In genomic region chr2:113157897-113158753, GRCh38 we compare ENCODE assay signal across 9 cellular contexts. TPM values are rescaled to one million over a fixed set of nuclear protein-coding genes. Genes with fewer than 3 reads are reported as not detected.
DNase-seq lines count a peak whose midpoint lies in the region; ATAC-seq and TF ChIP-seq lines count a peak whose summit lies in the region.
"Had no signal": no experiment of that assay in that cellular context is flagged by ENCODE, and none has a peak within 500 bp of the region (broad histone marks: within the 10 kb centered on the region; RNA-seq: fewer than 3 reads in every experiment).

No MANE protein-coding gene starts in this region.

- peaks cover 22% of the 10 kb centered on the region for H3K4me1 ChIP-seq in Caco-2
- peaks cover 14 to 28% of the 10 kb centered on the region in 2 donors for H3K4me1 ChIP-seq in naive thymus-derived CD4-positive, alpha-beta T cell (ENCODE audit: control insufficient read depth in 2 of 2, insufficient read depth in 2 of 2, low read length in 2 of 2)

- no peak for DNase-seq in Caco-2
- no peak for DNase-seq in chondrocyte (ENCODE audit: low spot score)
- no peak for DNase-seq in naive thymus-derived CD4-positive, alpha-beta T cell
- DNase-seq in DMS153 treated with DMSO at 0.1 percent for 48 hours (lab: John Stamatoyannopoulos, UW; ENCODE audit: unreplicated experiment) = no peak
- DNase-seq in NCI-H1105 (lab: John Stamatoyannopoulos, UW) = no peak

- peak overlapping the region; percentile 74 for H3K27ac ChIP-seq in naive thymus-derived CD4-positive, alpha-beta T cell (ENCODE audit: low read depth, low read length)
- H3K27ac ChIP-seq: SJSA1 had no signal

- no peaks in the 10 kb centered on the region for H3K36me3 ChIP-seq in Caco-2 (ENCODE audit: control insufficient read depth, insufficient read depth, low read length)
- H3K36me3 ChIP-seq in naive thymus-derived CD4-positive, alpha-beta T cell (ENCODE audit: control insufficient read depth in 2 of 3, insufficient read depth in 3 of 3, low read length in 3 of 3) = no peaks in the 10 kb centered on the region
- H3K36me3 ChIP-seq: SJSA1 had no signal

- H3K27me3 ChIP-seq in Caco-2 (replicated peaks; ENCODE audit: control insufficient read depth, insufficient read depth, low read length) = no peaks in the 10 kb centered on the region
- no peaks in the 10 kb centered on the region for H3K27me3 ChIP-seq in naive thymus-derived CD4-positive, alpha-beta T cell (ENCODE audit: control insufficient read depth in 2 of 2, insufficient read depth in 2 of 2, low read length in 2 of 2)

- intact Hi-C loops in Caco-2 (cut with micrococcal nuclease; ENCODE audit: unreplicated experiment) = loop anchor here (2.0 kb wide), 1 partner anchor 23 kb away; no protein-coding TSS in a partner anchor
- intact Hi-C loops in naive thymus-derived CD4-positive, alpha-beta T cell (cut with micrococcal nuclease) = loop anchor here (1.0 to 5.0 kb wide), 5 partner anchors 9 to 39 kb away; partner anchors contain the start of gene PSD4 (in 1 of the 2)

- POLR2A ChIA-PET in Caco-2 (lab: Charles Lee) = interaction anchor here (1.0 kb wide), 1 partner anchor 41 kb away, joined by 5 read pairs; no protein-coding TSS in a partner anchor
- POLR2A ChIA-PET in naive thymus-derived CD4-positive, alpha-beta T cell (lab: Charles Lee) = interaction anchor here (0.8 to 5.2 kb wide), 8 partner anchors 9 to 41 kb away, joined by 6 to 172 read pairs (median 7); partner anchors contain the start of gene PSD4

- TF ChIP-seq CTCF in Caco-2 (IDR thresholded peaks at IDR 0.05; ENCODE audit: insufficient read depth in 1 of 2, low read depth in 1 of 2, low read length in 1 of 2, severe bottlenecking in 1 of 2, unreplicated experiment in 1 of 2) (no peak), chondrocyte (IDR thresholded peaks at IDR 0.05) (no peak)

- CTCF ChIA-PET in Caco-2 (lab: Charles Lee) = interaction anchor here (1.0 to 4.7 kb wide), 4 partner anchors 19 to 198 kb away, joined by 3 to 50 read pairs (median 21); no protein-coding TSS in a partner anchor
- CTCF ChIA-PET in naive thymus-derived CD4-positive, alpha-beta T cell (lab: Charles Lee) = interaction anchor here (0.8 to 3.9 kb wide), 11 partner anchors 9 to 45 kb away, joined by 3 to 34 read pairs (median 4); partner anchors contain the start of gene PSD4

- H3K27me3 Mint-ChIP-seq in Caco-2 (ENCODE audit: insufficient read depth, unreplicated experiment) = no peaks in the 10 kb centered on the region
- H3K27me3 Mint-ChIP-seq in IgD-negative memory B cell = peaks cover 2% of the 10 kb centered on the region
- peaks cover 3% of the 10 kb centered on the region for H3K27me3 Mint-ChIP-seq in chondrocyte (ENCODE audit: low read depth)
- peaks cover 0 to 11% (median 0%) of the 10 kb centered on the region in 5 donors for H3K27me3 Mint-ChIP-seq in naive thymus-derived CD4-positive, alpha-beta T cell

- peaks cover 5% of the 10 kb centered on the region for H3K36me3 Mint-ChIP-seq in Caco-2 (ENCODE audit: insufficient read depth, unreplicated experiment)
- peaks cover 3% of the 10 kb centered on the region for H3K36me3 Mint-ChIP-seq in IgD-negative memory B cell
- H3K36me3 Mint-ChIP-seq in chondrocyte (ENCODE audit: low read depth) = no peaks in the 10 kb centered on the region
- peaks cover 0 to 3% (median 0%) of the 10 kb centered on the region in 5 donors for H3K36me3 Mint-ChIP-seq in naive thymus-derived CD4-positive, alpha-beta T cell

- H3K9me3 ChIP-seq in Caco-2 = no peaks in the 10 kb centered on the region
- H3K9me3 ChIP-seq in naive thymus-derived CD4-positive, alpha-beta T cell (ENCODE audit: control insufficient read depth in 2 of 3, low read length in 3 of 3) = no peaks in the 10 kb centered on the region
- H3K9me3 ChIP-seq: SJSA1 had no signal

- H3K4me3 ChIP-seq in Caco-2 (ENCODE audit: low read depth, low read length) = peak overlapping the region; percentile 80
- H3K4me3 ChIP-seq in naive thymus-derived CD4-positive, alpha-beta T cell (ENCODE audit: low read length) = peak overlapping the region; percentile 81
- H3K4me3 ChIP-seq: SJSA1 had no signal

- no peak for ATAC-seq in naive thymus-derived CD4-positive, alpha-beta T cell
- ATAC-seq in GM21526 (IDR thresholded peaks at IDR 0.05; ENCODE audit: low FRiP score, unreplicated experiment) (no peak), GM21360 (IDR thresholded peaks at IDR 0.05; ENCODE audit: unreplicated experiment) (no peak)

- H3K4me1 Mint-ChIP-seq in Caco-2 (ENCODE audit: low read depth, unreplicated experiment) = peaks cover 5% of the 10 kb centered on the region
- peaks cover 5 to 21% (median 15%) of the 10 kb centered on the region in 3 donors for H3K4me1 Mint-ChIP-seq in IgD-negative memory B cell
- H3K4me1 Mint-ChIP-seq in chondrocyte (ENCODE audit: low read depth) = peaks cover 17% of the 10 kb centered on the region
- H3K4me1 Mint-ChIP-seq in naive thymus-derived CD4-positive, alpha-beta T cell = peaks cover 21 to 43% (median 36%) of the 10 kb centered on the region in 7 donors

- BruUV-seq in Caco-2 (replicated peaks; lab: Mats Ljungman, UMichigan) = no TSS peak

- H3K4me3 Mint-ChIP-seq in Caco-2 (ENCODE audit: unreplicated experiment) (peak overlapping the region; percentile 75), IgD-negative memory B cell (peak overlapping the region; percentile 83 to 94 (median 89)), chondrocyte (ENCODE audit: unreplicated experiment) (peak overlapping the region; percentile 67)
- peak overlapping the region; percentile 84 to 94 (median 90) for H3K4me3 Mint-ChIP-seq in naive thymus-derived CD4-positive, alpha-beta T cell

- H3K9me3 Mint-ChIP-seq in Caco-2 (ENCODE audit: unreplicated experiment) = no peaks in the 10 kb centered on the region
- H3K9me3 Mint-ChIP-seq in IgD-negative memory B cell = no peaks in the 10 kb centered on the region
- H3K9me3 Mint-ChIP-seq in chondrocyte (ENCODE audit: low read depth) = no peaks in the 10 kb centered on the region
- no peaks in the 10 kb centered on the region for H3K9me3 Mint-ChIP-seq in naive thymus-derived CD4-positive, alpha-beta T cell

- H3K27ac Mint-ChIP-seq in Caco-2 (ENCODE audit: unreplicated experiment) (peak overlapping the region; percentile 33), IgD-negative memory B cell (peak overlapping the region; percentile 12 to 18 (median 14)), chondrocyte (ENCODE audit: unreplicated experiment) (peak overlapping the region; percentile 24)
- peak overlapping the region; percentile 77 to 93 (median 89) for H3K27ac Mint-ChIP-seq in naive thymus-derived CD4-positive, alpha-beta T cell

RNA-seq across cellular contexts. Expression of gene PSD4, which starts 15.6 kb away (rescaled TPM):
- total RNA-seq in Caco-2 (2022) (15.5 and 18.7 TPM in 2 replicates), chondrocyte (5.2 to 5.5 TPM (median 5.2 TPM) in 3 replicates)
- 36.4 TPM for polyA plus RNA-seq in IgD-negative memory B cell
- 100 to 1,000 TPM in 4 of 5 experiments, 10 to 100 TPM in 1; 96.4 to 399 (median 167) TPM for total RNA-seq in naive thymus-derived CD4-positive, alpha-beta T cell
- polyA plus RNA-seq in naive thymus-derived CD4-positive, alpha-beta T cell = 10 to 100 TPM; 28.0 to 50.4 TPM

RNA-seq across cellular contexts. Expression of gene IL1RN, which starts 30.7 kb away (rescaled TPM):
- total RNA-seq in Caco-2 (2022) (not detected in 2 replicates), chondrocyte (not detected in 3 replicates)
- polyA plus RNA-seq in IgD-negative memory B cell = not detected
- 10 to 100 TPM in 1 of 5 experiments, 1 to 10 TPM in 4; 1.7 to 14.3 (median 2.3) TPM for total RNA-seq in naive thymus-derived CD4-positive, alpha-beta T cell
- polyA plus RNA-seq in naive thymus-derived CD4-positive, alpha-beta T cell = not detected
- total RNA-seq: SJSA1 had no signal

Comparison
In these comparisons a context has a peak if more than half of its experiments do, and no peak if none do; other contexts are left out.
1. H3K27ac Mint-ChIP-seq: peak in every context shown above with its lines; median percentile 89 in naive thymus-derived CD4-positive, alpha-beta T cell; 33 in Caco-2; 24 in chondrocyte; 14 in IgD-negative memory B cell.